In the genomic region with DNA sequence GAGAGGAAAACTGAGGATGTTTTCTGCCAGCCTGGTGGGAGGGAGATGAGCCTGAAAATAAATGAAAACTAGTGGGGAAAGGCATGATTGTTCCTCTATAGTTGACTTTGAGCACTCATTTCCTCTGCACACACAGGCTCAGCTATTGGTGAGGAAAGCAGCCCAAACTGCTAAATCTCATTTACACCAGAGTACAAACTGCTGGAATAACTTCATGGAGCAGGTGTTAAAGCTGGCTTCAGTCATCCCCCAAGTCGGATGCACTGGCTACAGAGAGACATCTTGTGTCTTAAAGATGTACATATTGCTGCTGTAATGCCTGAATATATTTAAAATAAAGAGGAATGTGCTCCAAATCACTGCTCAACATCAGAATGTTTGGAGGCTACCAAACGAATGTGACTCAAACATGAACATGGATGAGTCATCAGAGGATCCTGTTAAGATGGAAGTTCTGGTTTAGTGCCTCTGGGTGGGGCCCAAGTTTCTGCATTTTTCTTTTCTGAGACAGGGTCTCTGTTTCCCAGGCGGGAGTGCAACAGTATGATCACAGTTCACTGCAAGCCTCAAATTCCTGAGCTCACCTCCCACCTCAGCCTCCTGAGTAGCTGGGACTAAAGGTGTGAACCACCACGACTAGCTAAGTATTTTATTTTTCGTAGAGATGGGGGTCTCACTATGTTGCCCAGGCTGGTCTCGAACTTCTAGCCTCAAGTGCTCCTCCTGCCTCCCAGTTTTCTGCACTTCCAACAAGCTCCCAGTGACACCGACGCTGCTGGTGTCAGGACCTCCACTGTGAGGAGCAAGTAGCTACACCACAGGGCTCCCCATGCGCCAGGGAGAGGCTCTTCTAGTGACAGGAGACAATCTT, we compare ENCODE assay signal across 8 cellular contexts.
A peak's percentile ranks its signal among the peaks of the same experiment; 100 is the strongest.
DNase-seq lines count a peak whose midpoint lies in the region; FAIRE-seq and TF ChIP-seq lines count a peak whose summit lies in the region.

No MANE protein-coding gene starts in this region.

- H3K4me3 Mint-ChIP-seq in nephron progenitor cell: no peak overlapping the region

- DNase-seq in Daoy (ENCODE audit: low read depth) (peak; percentile 82), LHCN-M2 (ENCODE audit: low read depth) (peak; percentile 78), bronchial epithelial cell (ENCODE audit: low read depth) (peak; percentile 86), nephron progenitor cell (no peak), NCI-H446 (lab: John Stamatoyannopoulos, UW) (no peak), HAP-1 (ENCODE audit: low spot score in 2 of 2) (no peak)
- no peak for DNase-seq in stimulated activated CD4-positive, alpha-beta T cell treated with anti-CD3 and anti-CD28 coated beads, Interleukin-12 subunit alpha, Interleukin-12 subunit beta, amount 100 ng/mL, for 4 hours
- no peak for DNase-seq in stimulated activated CD8-positive, alpha-beta memory T cell treated with anti-CD3 and anti-CD28 coated beads, Interleukin-4, amount 100 ng/mL, for 48 hours

- in situ Hi-C loops in HAP-1 (cut with MboI; ENCODE audit: low sequenced_read_pairs): no loop called here

- TF ChIP-seq CTCF in bronchial epithelial cell (IDR thresholded peaks at IDR 0.05; ENCODE audit: insufficient read depth, low read length, severe bottlenecking) (no peak), nephron progenitor cell (IDR thresholded peaks at IDR 0.05) (no peak)

- no peaks in the 10 kb centered on the region for H3K4me1 ChIP-seq in HAP-1

- H3K36me3 ChIP-seq in bronchial epithelial cell (ENCODE audit: control insufficient read depth, insufficient read depth, low read length) (no peaks in the 10 kb centered on the region), HAP-1 (replicated peaks) (no peaks in the 10 kb centered on the region)

- peaks cover 2% of the 10 kb centered on the region for H3K27me3 Mint-ChIP-seq in nephron progenitor cell (ENCODE audit: low read depth, poor library complexity)

- FAIRE-seq in bronchial epithelial cell (lab: Jason Lieb, UNC): no peak

- peaks cover 49% of the 10 kb centered on the region for H3K36me3 Mint-ChIP-seq in nephron progenitor cell (ENCODE audit: low read depth)

- H3K4me1 Mint-ChIP-seq in nephron progenitor cell: peaks cover 36% of the 10 kb centered on the region

- H3K4me3 ChIP-seq in bronchial epithelial cell (ENCODE audit: low read depth, low read length) (no peak overlapping the region), HAP-1 (no peak overlapping the region)

- H3K27ac Mint-ChIP-seq in nephron progenitor cell: peak overlapping the region; percentile 69

- no peaks in the 10 kb centered on the region for H3K9me3 Mint-ChIP-seq in nephron progenitor cell

- H3K9me3 ChIP-seq in HAP-1: no peaks in the 10 kb centered on the region

- H3K27me3 ChIP-seq in bronchial epithelial cell (ENCODE audit: control insufficient read depth, insufficient read depth, low read length) (no peaks in the 10 kb centered on the region), HAP-1 (ENCODE audit: low read depth) (no peaks in the 10 kb centered on the region)

Comparison
In these comparisons a context has a peak if more than half of its experiments do, and no peak if none do; other contexts are left out.
1. DNase-seq: peak in Daoy (single experiment), LHCN-M2 (single experiment) and bronchial epithelial cell (single experiment); none in nephron progenitor cell (single experiment), NCI-H446 (0 of 2), stimulated activated CD4-positive, alpha-beta T cell treated with anti-CD3 and anti-CD28 coated beads, Interleukin-12 subunit alpha, Interleukin-12 subunit beta, amount 100 ng/mL, for 4 hours (single experiment), stimulated activated CD8-positive, alpha-beta memory T cell treated with anti-CD3 and anti-CD28 coated beads, Interleukin-4, amount 100 ng/mL, for 48 hours (single experiment) and HAP-1 (0 of 2).